13 cellular contexts compared by ENCODE assay signal in the genomic region with DNA sequence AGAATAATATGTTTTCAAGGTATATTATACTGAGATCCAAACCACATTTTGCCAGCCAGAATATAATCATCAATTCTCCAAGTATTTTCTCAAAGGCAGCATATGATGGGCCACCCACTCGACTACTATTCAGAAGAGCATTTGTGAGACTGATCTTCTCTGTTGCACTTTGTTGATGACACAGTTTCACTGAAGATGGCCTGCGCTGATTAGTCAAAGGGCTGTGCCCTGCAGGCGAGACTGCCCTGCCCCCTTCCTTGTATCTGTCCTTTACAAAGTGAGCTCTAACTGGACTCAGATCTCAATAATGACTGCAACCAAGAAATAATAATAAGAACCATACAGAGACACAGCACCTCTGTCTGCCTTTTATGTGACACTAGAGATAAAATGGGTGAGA.
"Had no signal": no experiment of that assay in that cellular context is flagged by ENCODE, and none has a peak within 500 bp of the region (broad histone marks: within the 10 kb centered on the region; RNA-seq: fewer than 3 reads in every experiment).

No MANE protein-coding gene starts in this region.

- H3K9me3 ChIP-seq: lower lobe of right lung, testis, upper lobe of right lung had no signal

- H3K27ac ChIP-seq: lower lobe of right lung, testis, upper lobe of right lung had no signal

- H3K27ac Mint-ChIP-seq: activated naive CD4-positive, alpha-beta T cell treated with anti-CD3 and anti-CD28 coated beads, Interleukin-2, amount 10 ng/mL, durations not matched to agents 7 days and 5 days; activated T-helper 2 cell treated with anti-CD3 and anti-CD28 coated beads, Interferon-gamma antibody, Interleukin-2, Interleukin-4, amounts not matched to agents 10 μg/mL and 5 μg/mL and 100 μg/mL, durations not matched to agents 14 hours and 24 hours and 36 hours; effector memory CD8-positive, alpha-beta T cell; immature natural killer cell; natural killer cell treated with Interleukin-12 subunit alpha and Interleukin-12 subunit beta and Interleukin-15 and Interleukin-18, amount 100 ng/mL, for 72 hours; stimulated activated naive CD8-positive, alpha-beta T cell treated with anti-CD3 and anti-CD28 coated beads, Interleukin-15, Interleukin-2, amounts not matched to agents 100 ng/mL and 50 ng/mL, for 24 hours had no signal

- H3K27me3 Mint-ChIP-seq: activated naive CD4-positive, alpha-beta T cell treated with anti-CD3 and anti-CD28 coated beads, Interleukin-2, amount 10 ng/mL, durations not matched to agents 7 days and 5 days; effector memory CD8-positive, alpha-beta T cell; natural killer cell treated with Interleukin-12 subunit alpha and Interleukin-12 subunit beta and Interleukin-15 and Interleukin-18, amount 100 ng/mL, for 72 hours; stimulated activated naive CD8-positive, alpha-beta T cell treated with anti-CD3 and anti-CD28 coated beads, Interleukin-15, Interleukin-2, amounts not matched to agents 100 ng/mL and 50 ng/mL, for 24 hours had no signal

- ATAC-seq: activated CD4-positive, CD25-positive, alpha-beta regulatory T cell treated with anti-CD3 and anti-CD28 coated beads, Interleukin-2, amount 50 U/mL, for 24 hours; effector memory CD8-positive, alpha-beta T cell; left cardiac atrium; lower lobe of right lung; natural killer cell treated with Interleukin-12 subunit alpha and Interleukin-12 subunit beta and Interleukin-15 and Interleukin-18, amount 100 ng/mL, for 72 hours; upper lobe of right lung had no signal

- H3K9me3 Mint-ChIP-seq: activated naive CD4-positive, alpha-beta T cell treated with anti-CD3 and anti-CD28 coated beads, Interleukin-2, amount 10 ng/mL, durations not matched to agents 7 days and 5 days; activated T-helper 2 cell treated with anti-CD3 and anti-CD28 coated beads, Interferon-gamma antibody, Interleukin-2, Interleukin-4, amounts not matched to agents 10 μg/mL and 5 μg/mL and 100 μg/mL, durations not matched to agents 14 hours and 24 hours and 36 hours; effector memory CD8-positive, alpha-beta T cell; immature natural killer cell; natural killer cell treated with Interleukin-12 subunit alpha and Interleukin-12 subunit beta and Interleukin-15 and Interleukin-18, amount 100 ng/mL, for 72 hours; stimulated activated naive CD8-positive, alpha-beta T cell treated with anti-CD3 and anti-CD28 coated beads, Interleukin-15, Interleukin-2, amounts not matched to agents 100 ng/mL and 50 ng/mL, for 24 hours had no signal

- H3K36me3 ChIP-seq: lower lobe of right lung, upper lobe of right lung had no signal

- DNase-seq: activated naive CD4-positive, alpha-beta T cell treated with anti-CD3 and anti-CD28 coated beads, Interleukin-2, amount 10 ng/mL, durations not matched to agents 7 days and 5 days; cortex of kidney; effector memory CD8-positive, alpha-beta T cell; immature natural killer cell; left cardiac atrium; lower lobe of right lung; stimulated activated CD4-positive, alpha-beta T cell treated with anti-CD3 and anti-CD28 coated beads, Interleukin-4, amount 100 ng/mL, for 24 hours; testis; upper lobe of right lung had no signal

- H3K4me3 Mint-ChIP-seq: activated naive CD4-positive, alpha-beta T cell treated with anti-CD3 and anti-CD28 coated beads, Interleukin-2, amount 10 ng/mL, durations not matched to agents 7 days and 5 days; effector memory CD8-positive, alpha-beta T cell; immature natural killer cell; natural killer cell treated with Interleukin-12 subunit alpha and Interleukin-12 subunit beta and Interleukin-15 and Interleukin-18, amount 100 ng/mL, for 72 hours; stimulated activated naive CD8-positive, alpha-beta T cell treated with anti-CD3 and anti-CD28 coated beads, Interleukin-15, Interleukin-2, amounts not matched to agents 100 ng/mL and 50 ng/mL, for 24 hours had no signal

- H3K4me1 Mint-ChIP-seq: activated naive CD4-positive, alpha-beta T cell treated with anti-CD3 and anti-CD28 coated beads, Interleukin-2, amount 10 ng/mL, durations not matched to agents 7 days and 5 days had no signal

- H3K4me1 ChIP-seq: lower lobe of right lung, testis, upper lobe of right lung had no signal

- H3K36me3 Mint-ChIP-seq: activated naive CD4-positive, alpha-beta T cell treated with anti-CD3 and anti-CD28 coated beads, Interleukin-2, amount 10 ng/mL, durations not matched to agents 7 days and 5 days; natural killer cell treated with Interleukin-12 subunit alpha and Interleukin-12 subunit beta and Interleukin-15 and Interleukin-18, amount 100 ng/mL, for 72 hours had no signal

- H3K27me3 ChIP-seq: testis, upper lobe of right lung had no signal

- H3K4me3 ChIP-seq: lower lobe of right lung, testis, upper lobe of right lung had no signal
